ENCODE assay signal across 8 cellular contexts in genomic region chr18:49486959-49487710, GRCh38. TPM values are rescaled to one million over a fixed set of nuclear protein-coding genes. Genes with fewer than 3 reads are reported as not detected.
DNase-seq lines count a peak whose midpoint lies in the region; ATAC-seq, FAIRE-seq and TF ChIP-seq lines count a peak whose summit lies in the region.

C18orf32 (minus strand) TSS chr18:49487234; CDS start chr18:49483748, 3,486 bp downstream.

- H2AFZ ChIP-seq in OCI-LY7 (ENCODE audit: low read length), result peak within 1 kb of the TSS; percentile 26; the same call in 1 of the 2 replicates

- H3K4me3 ChIP-seq in OCI-LY7 (ENCODE audit: low read depth, low read length, poor library complexity, severe bottlenecking), result peak within 1 kb of the TSS; percentile 100
- H3K4me3 ChIP-seq in epithelial cell of esophagus (ENCODE audit: low read length), result peak within 1 kb of the TSS; percentile 61
- peak within 1 kb of the TSS; percentile 82 for H3K4me3 ChIP-seq in mucosa of descending colon

- TF ChIP-seq CTCF in D721Med (IDR thresholded peaks at IDR 0.05; ENCODE audit: insufficient read depth, missing control alignments) (no peak), OCI-LY7 (conservative IDR thresholded peaks at IDR 0.05; ENCODE audit: low read length) (no peak), epithelial cell of esophagus (IDR thresholded peaks at IDR 0.05; ENCODE audit: insufficient read depth, low read depth, low read length, missing control alignments) (no peak), mucosa of descending colon (IDR thresholded peaks at IDR 0.05) (no peak)

- H3K9me2 ChIP-seq in OCI-LY7 (ENCODE audit: insufficient read depth, low read length), result no peaks in the 10 kb centered on the region

- peaks cover 39% of the 10 kb centered on the region for H3K4me1 ChIP-seq in OCI-LY7 (ENCODE audit: insufficient read depth, low read length, poor library complexity, severe bottlenecking)
- peaks cover 19% of the 10 kb centered on the region for H3K4me1 ChIP-seq in mucosa of descending colon (ENCODE audit: low read depth)

- H3K4me2 ChIP-seq in OCI-LY7 (ENCODE audit: low read length), result peak within 1 kb of the TSS; percentile 92

- CTCF ChIA-PET in OCI-LY7 (lab: Charles Lee; ENCODE audit: unreplicated experiment), result interaction anchor here (0.6 kb wide), 1 partner anchor 491 kb away, joined by 3 read pairs; no protein-coding TSS in a partner anchor

- H3K36me3 ChIP-seq in OCI-LY7 (ENCODE audit: insufficient read depth, low read length) (peaks cover 73% of the 10 kb centered on the region), mucosa of descending colon (ENCODE audit: low read depth) (no peaks in the 10 kb centered on the region)

- ATAC-seq in GM21526 (IDR thresholded peaks at IDR 0.05; ENCODE audit: low FRiP score, unreplicated experiment) (peak; percentile 91), mucosa of descending colon (peak; percentile 98)

- DNase-seq in D721Med (ENCODE audit: insufficient read length, low spot score) (peak; percentile 97), HuH-7.5 (ENCODE audit: low spot score) (peak; percentile 81), OCI-LY7 (ENCODE audit: low spot score) (peak; percentile 90), activated T-cell treated with anti-CD3 and anti-CD28 coated beads for 1 hour (ENCODE audit: low read depth) (peak; percentile 88), epithelial cell of esophagus (ENCODE audit: low read depth) (peak; percentile 96), mucosa of descending colon (peak; percentile 96 to 98 (median 97))
- DNase-seq in stimulated activated CD8-positive, alpha-beta memory T cell treated with anti-CD3 and anti-CD28 coated beads, Interleukin-4, amount 100 ng/mL, for 24 hours (ENCODE audit: low read depth), result peak; percentile 96

- no TSS peak for BruUV-seq in OCI-LY7 (replicated peaks; lab: Mats Ljungman, UMichigan)

- POLR2A ChIA-PET in OCI-LY7 (lab: Charles Lee), result interaction anchor here (0.6 to 1.7 kb wide), 8 partner anchors 9 to 327 kb away, joined by 3 to 6 read pairs (median 4); partner anchors contain the start of gene DYM

- H3K79me2 ChIP-seq in OCI-LY7 (ENCODE audit: insufficient read depth, low read depth, low read length), result peaks cover 52% of the 10 kb centered on the region

- intact Hi-C loops in OCI-LY7 (cut with micrococcal nuclease; ENCODE audit: unreplicated experiment), result no loop called here
- intact Hi-C loops in mucosa of descending colon (cut with DNase I, micrococcal nuclease), result no loop called here

- no peak for FAIRE-seq in D721Med (lab: Jason Lieb, UNC)

- peaks cover 10% of the 10 kb centered on the region; the same call in 1 of the 2 replicates for H4K20me1 ChIP-seq in OCI-LY7 (ENCODE audit: insufficient read depth, low read length)

- H3K27ac ChIP-seq in OCI-LY7 (ENCODE audit: low read depth, low read length, poor library complexity, severe bottlenecking), result peak within 1 kb of the TSS; percentile 89

- H3K9me3 ChIP-seq in OCI-LY7 (ENCODE audit: low read length), result no peaks in the 10 kb centered on the region
- no peaks in the 10 kb centered on the region for H3K9me3 ChIP-seq in mucosa of descending colon

RNA-seq across cellular contexts. Expression of gene C18orf32, which starts in this region (rescaled TPM):
- 5.7 and 6.8 TPM in 2 replicates for total RNA-seq in OCI-LY7 (2014; rRNA removed; shearing (Covaris generic))
- total RNA-seq in OCI-LY7 (2022), result 11.1 and 13.5 TPM in 2 replicates
- total RNA-seq in mucosa of descending colon, result 10 to 100 TPM; 48.9 to 61.7 (median 57.8) TPM

Comparison
In these comparisons a context has a peak if more than half of its experiments do, and no peak if none do; other contexts are left out.
1. Peak in every context shown above with its lines: DNase-seq, ATAC-seq, H3K4me3 ChIP-seq and H3K27ac ChIP-seq.